11 cellular contexts compared by ENCODE assay signal in genomic region chr5:150104550-150104870, GRCh38. TPM values are rescaled to one million over a fixed set of nuclear protein-coding genes. Genes with fewer than 3 reads are reported as not detected.
"Had no signal": no experiment of that assay in that cellular context is flagged by ENCODE, and none has a peak within 500 bp of the region (broad histone marks: within the 10 kb centered on the region; RNA-seq: fewer than 3 reads in every experiment).

No MANE protein-coding gene starts in this region.

- FAIRE-seq: H1, H54 had no signal

- H3K27ac ChIP-seq: GM23248 had no signal

- H3K4me2 ChIP-seq: GM23338 had no signal

- H3K36me3 ChIP-seq: HAP-1 had no signal

- H2AFZ ChIP-seq: GM23248, GM23338 had no signal

- ATAC-seq: GM23338, HCT116 had no signal

- H3K4me1 ChIP-seq: HAP-1 had no signal

- H3K4me3 ChIP-seq: GM23248, GM23338, HAP-1 had no signal

- DNase-seq: GM23248, GOT3, H9, HCEC 1CT, HFFc6 had no signal

- H3K9ac ChIP-seq: GM23248 had no signal

- H3K9me3 ChIP-seq: HAP-1 had no signal

RNA-seq across cellular contexts. Expression of gene CSF1R, which starts 18.2 kb away (rescaled TPM):
- total RNA-seq: GM23248, GM23338, H1, H7 had no signal
